4 cellular contexts compared by ENCODE assay signal in the genomic region with DNA sequence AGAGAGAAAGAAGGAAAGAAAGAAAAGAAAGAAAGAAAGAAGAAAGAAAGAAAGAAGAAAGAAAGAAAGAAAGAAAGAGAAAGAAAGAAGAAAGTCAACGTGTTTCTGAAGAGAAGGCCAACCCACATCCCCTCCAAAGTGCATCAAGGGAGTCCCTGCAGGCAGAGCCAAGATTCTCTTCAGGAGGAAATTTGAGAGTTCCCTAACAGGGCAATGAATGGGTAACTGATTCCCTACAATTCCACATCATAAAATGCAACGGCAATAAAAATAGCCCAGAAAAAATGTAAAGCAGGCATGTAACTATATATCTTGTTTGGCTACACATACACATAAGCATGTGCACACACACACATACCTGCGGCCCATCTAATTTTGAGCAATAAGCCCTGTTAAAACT. TPM values are rescaled to one million over a fixed set of nuclear protein-coding genes. Genes with fewer than 3 reads are reported as not detected.
"Had no signal": no experiment of that assay in that cellular context is flagged by ENCODE, and none has a peak within 500 bp of the region (broad histone marks: within the 10 kb centered on the region; RNA-seq: fewer than 3 reads in every experiment).

No MANE protein-coding gene starts in this region.

RNA-seq across cellular contexts. Expression of gene SFTPA2, which starts 15.8 kb away (rescaled TPM):
- total RNA-seq: HepG2, HT1080, IMR-90 had no signal
- polyA plus RNA-seq: IgD-negative memory B cell, IMR-90 had no signal
